In genomic region chr16:1408171-1408837, GRCh38 we compare ENCODE assay signal across 8 cellular contexts. TPM values are rescaled to one million over a fixed set of nuclear protein-coding genes. Genes with fewer than 3 reads are reported as not detected.
DNase-seq lines count a peak whose midpoint lies in the region; ATAC-seq and FAIRE-seq lines count a peak whose summit lies in the region.

No MANE protein-coding gene starts in this region.

- DNase-seq in NCI-H510A (lab: John Stamatoyannopoulos, UW), result peak; percentile 57
- peak; percentile 96 for DNase-seq in activated CD4-positive, alpha-beta T cell treated with anti-CD3 and anti-CD28 coated beads for 48 hours
- peak; percentile 92 to 98 for DNase-seq in left colon
- DNase-seq in stimulated activated CD4-positive, alpha-beta T cell treated with anti-CD3 and anti-CD28 coated beads, Interleukin-1b, Interleukin-23, amount 100 ng/mL, for 1 hour (ENCODE audit: low read depth in 2 of 2), result peak; percentile 92 to 98

- peak overlapping the region; percentile 60 for H3K27ac ChIP-seq in cingulate gyrus (ENCODE audit: low read depth, low read length)

- peak; percentile 89 for FAIRE-seq in A204.1 (lab: Jason Lieb, UNC)

- intact Hi-C loops in left colon (cut with DNase I, micrococcal nuclease), result no loop called here

- ATAC-seq in GM18858 (IDR thresholded peaks at IDR 0.05; ENCODE audit: unreplicated experiment) (peak; percentile 52), HG03175 (IDR thresholded peaks at IDR 0.05; ENCODE audit: unreplicated experiment) (peak; percentile 72), left colon (peak; percentile 98)

RNA-seq across cellular contexts. Expression of gene UNKL, which starts 6.2 kb away (rescaled TPM):
- 10 to 100 TPM; 14.7 to 15.0 TPM for total RNA-seq in left colon

RNA-seq across cellular contexts. Expression of gene UQCC4, which starts 12.2 kb away (rescaled TPM):
- total RNA-seq in left colon, result 10 to 100 TPM; 11.6 to 17.2 TPM

RNA-seq across cellular contexts. Expression of gene PERCC1, which starts 22.6 kb away (rescaled TPM):
- total RNA-seq in left colon, result not detected

RNA-seq across cellular contexts. Expression of gene CCDC154, which starts 36.1 kb away (rescaled TPM):
- total RNA-seq in left colon, result under 1 TPM; 0.55 to 0.59 TPM

RNA-seq across cellular contexts. Expression of gene GNPTG, which starts 56.6 kb away (rescaled TPM):
- 10 to 100 TPM; 57.6 to 61.8 TPM for total RNA-seq in left colon

Comparison
In these comparisons a context has a peak if more than half of its experiments do, and no peak if none do; other contexts are left out.
1. Peak in every context shown above with its lines: DNase-seq, ATAC-seq and H3K27ac ChIP-seq.